ENCODE assay signal across 18 cellular contexts in the genomic region with DNA sequence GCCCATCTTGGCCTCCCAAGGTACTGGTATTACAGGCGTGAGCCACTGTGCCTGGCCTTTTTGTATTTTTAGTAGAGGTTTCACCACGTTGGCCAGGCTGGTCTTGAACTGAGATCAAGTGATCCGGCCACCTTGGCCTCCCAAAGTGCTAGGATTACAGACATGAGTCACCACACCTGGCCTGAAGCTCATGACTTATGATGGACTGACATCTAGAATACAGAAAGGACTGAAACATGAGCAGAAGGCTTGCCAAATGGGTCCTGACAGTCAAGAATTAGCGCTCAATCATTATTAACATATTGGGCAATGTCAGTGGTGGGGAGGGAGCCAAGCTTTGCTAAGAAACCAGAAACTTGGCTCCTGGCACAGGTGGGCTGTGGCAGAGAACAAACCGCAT.
"Had no signal": no experiment of that assay in that cellular context is flagged by ENCODE, and none has a peak within 500 bp of the region (broad histone marks: within the 10 kb centered on the region; RNA-seq: fewer than 3 reads in every experiment).

No MANE protein-coding gene starts in this region.

- H3K9me3 Mint-ChIP-seq: activated naive CD8-positive, alpha-beta T cell treated with anti-CD3 and anti-CD28 coated beads, Interleukin-2, amount 10 ng/mL, durations not matched to agents 7 days and 5 days; activated T-cell treated with anti-CD3 and anti-CD28 coated beads, Interleukin-2, amount 50 U/mL, for 24 hours; activated T-helper 2 cell treated with anti-CD3 and anti-CD28 coated beads, Interferon-gamma antibody, Interleukin-2, Interleukin-4, amounts not matched to agents 10 μg/mL and 5 μg/mL and 100 μg/mL, durations not matched to agents 14 hours and 24 hours and 36 hours had no signal

- DNase-seq: activated CD4-positive, alpha-beta T cell treated with anti-CD3 and anti-CD28 coated beads for 1 hour; activated CD4-positive, alpha-beta T cell treated with anti-CD3 and anti-CD28 coated beads, Interleukin-2, amount 50 U/mL, for 4 hours; activated CD8-positive, alpha-beta memory T cell treated with anti-CD3 and anti-CD28 coated beads for 24 hours; activated CD8-positive, alpha-beta memory T cell treated with anti-CD3 and anti-CD28 coated beads, Interleukin-2, amount 50 U/mL, for 4 hours; activated naive CD4-positive, alpha-beta T cell treated with Interleukin-2 at 50 U/mL for 16 hours; activated naive CD8-positive, alpha-beta T cell treated with anti-CD3 and anti-CD28 coated beads, Interleukin-2, amount 10 ng/mL, durations not matched to agents 7 days and 5 days; activated T-cell treated with anti-CD3 and anti-CD28 coated beads, Interleukin-2, amount 50 U/mL, for 24 hours; amniotic stem cell; heart right ventricle; naive B cell; stimulated activated CD4-positive, alpha-beta T cell treated with anti-CD3 and anti-CD28 coated beads, Interleukin-4, amount 100 ng/mL, for 24 hours; stimulated activated naive CD8-positive, alpha-beta T cell treated with anti-CD3 and anti-CD28 coated beads, Interleukin-15, Interleukin-2, amounts not matched to agents 100 U/mL and 50 U/mL, for 24 hours; upper lobe of right lung; WERI-Rb-1 had no signal

- H3K27me3 Mint-ChIP-seq: activated naive CD8-positive, alpha-beta T cell treated with anti-CD3 and anti-CD28 coated beads, Interleukin-2, amount 10 ng/mL, durations not matched to agents 7 days and 5 days; naive B cell; progenitor cell of endocrine pancreas had no signal

- ATAC-seq: heart right ventricle; left lobe of liver; stimulated activated naive CD8-positive, alpha-beta T cell treated with anti-CD3 and anti-CD28 coated beads, Interleukin-15, Interleukin-2, amounts not matched to agents 100 U/mL and 50 U/mL, for 24 hours; upper lobe of right lung had no signal

- H3K4me3 Mint-ChIP-seq: activated naive CD8-positive, alpha-beta T cell treated with anti-CD3 and anti-CD28 coated beads, Interleukin-2, amount 10 ng/mL, durations not matched to agents 7 days and 5 days; activated T-cell treated with anti-CD3 and anti-CD28 coated beads, Interleukin-2, amount 50 U/mL, for 24 hours; naive B cell had no signal

- H3K36me3 Mint-ChIP-seq: naive B cell had no signal

- H3K27ac Mint-ChIP-seq: activated naive CD8-positive, alpha-beta T cell treated with anti-CD3 and anti-CD28 coated beads, Interleukin-2, amount 10 ng/mL, durations not matched to agents 7 days and 5 days; activated T-cell treated with anti-CD3 and anti-CD28 coated beads, Interleukin-2, amount 50 U/mL, for 24 hours; activated T-helper 2 cell treated with anti-CD3 and anti-CD28 coated beads, Interferon-gamma antibody, Interleukin-2, Interleukin-4, amounts not matched to agents 10 μg/mL and 5 μg/mL and 100 μg/mL, durations not matched to agents 14 hours and 24 hours and 36 hours; naive B cell; progenitor cell of endocrine pancreas had no signal

- H3K27ac ChIP-seq: cardiac muscle cell, heart right ventricle, upper lobe of right lung, WERI-Rb-1 had no signal
